In the genomic region with DNA sequence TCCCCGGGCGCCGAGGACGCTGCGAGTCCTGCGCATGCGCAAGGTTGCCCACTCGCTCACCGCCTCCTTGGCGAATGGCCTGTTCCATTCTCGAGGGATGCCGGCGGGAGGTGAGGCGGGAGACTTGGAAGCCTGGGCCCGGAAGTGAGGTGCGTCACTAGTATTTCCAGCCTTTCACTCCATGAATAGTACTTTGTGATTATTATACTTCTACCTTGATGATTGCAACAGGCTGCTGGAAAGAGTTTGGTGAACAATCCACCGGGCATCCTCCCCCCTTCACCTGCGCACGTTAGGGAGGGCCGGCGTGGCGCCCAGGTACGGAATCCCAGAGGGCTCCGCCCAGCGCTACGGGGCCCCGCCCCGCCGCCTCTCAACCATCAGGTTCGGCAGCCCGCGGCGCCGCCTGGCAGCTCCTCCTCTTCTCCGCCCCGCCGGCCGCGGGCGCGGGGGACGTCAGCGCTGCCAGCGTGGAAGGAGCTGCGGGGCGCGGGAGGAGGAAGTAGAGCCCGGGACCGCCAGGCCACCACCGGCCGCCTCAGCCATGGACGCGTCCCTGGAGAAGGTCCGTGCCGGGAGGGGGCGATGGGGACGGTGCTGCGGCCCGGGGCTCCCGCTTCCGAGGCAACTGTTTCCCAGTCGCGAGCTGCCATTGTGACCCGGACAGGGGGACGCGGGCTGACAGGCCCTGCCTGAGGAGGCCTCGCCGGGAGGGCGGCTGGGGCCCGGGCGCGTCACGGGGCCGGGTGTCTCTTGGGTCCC, we compare ENCODE assay signal across 1 cellular context.
A peak's percentile ranks its signal among the peaks of the same experiment; 100 is the strongest.
TF ChIP-seq lines count a peak whose summit lies in the region.

A gene with protein sequence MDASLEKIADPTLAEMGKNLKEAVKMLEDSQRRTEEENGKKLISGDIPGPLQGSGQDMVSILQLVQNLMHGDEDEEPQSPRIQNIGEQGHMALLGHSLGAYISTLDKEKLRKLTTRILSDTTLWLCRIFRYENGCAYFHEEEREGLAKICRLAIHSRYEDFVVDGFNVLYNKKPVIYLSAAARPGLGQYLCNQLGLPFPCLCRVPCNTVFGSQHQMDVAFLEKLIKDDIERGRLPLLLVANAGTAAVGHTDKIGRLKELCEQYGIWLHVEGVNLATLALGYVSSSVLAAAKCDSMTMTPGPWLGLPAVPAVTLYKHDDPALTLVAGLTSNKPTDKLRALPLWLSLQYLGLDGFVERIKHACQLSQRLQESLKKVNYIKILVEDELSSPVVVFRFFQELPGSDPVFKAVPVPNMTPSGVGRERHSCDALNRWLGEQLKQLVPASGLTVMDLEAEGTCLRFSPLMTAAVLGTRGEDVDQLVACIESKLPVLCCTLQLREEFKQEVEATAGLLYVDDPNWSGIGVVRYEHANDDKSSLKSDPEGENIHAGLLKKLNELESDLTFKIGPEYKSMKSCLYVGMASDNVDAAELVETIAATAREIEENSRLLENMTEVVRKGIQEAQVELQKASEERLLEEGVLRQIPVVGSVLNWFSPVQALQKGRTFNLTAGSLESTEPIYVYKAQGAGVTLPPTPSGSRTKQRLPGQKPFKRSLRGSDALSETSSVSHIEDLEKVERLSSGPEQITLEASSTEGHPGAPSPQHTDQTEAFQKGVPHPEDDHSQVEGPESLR (plus strand): TSS at position 371 of the 762 bp plus-strand sequence. CDS start 174 bp downstream, at position 545.

TF ChIP-seq in HepG2, 621 proteins besides CTCF, POLR2A, EP300 and RAD21 (continued from another document and continues in another):
- TF ChIP-seq, protein P1, sequence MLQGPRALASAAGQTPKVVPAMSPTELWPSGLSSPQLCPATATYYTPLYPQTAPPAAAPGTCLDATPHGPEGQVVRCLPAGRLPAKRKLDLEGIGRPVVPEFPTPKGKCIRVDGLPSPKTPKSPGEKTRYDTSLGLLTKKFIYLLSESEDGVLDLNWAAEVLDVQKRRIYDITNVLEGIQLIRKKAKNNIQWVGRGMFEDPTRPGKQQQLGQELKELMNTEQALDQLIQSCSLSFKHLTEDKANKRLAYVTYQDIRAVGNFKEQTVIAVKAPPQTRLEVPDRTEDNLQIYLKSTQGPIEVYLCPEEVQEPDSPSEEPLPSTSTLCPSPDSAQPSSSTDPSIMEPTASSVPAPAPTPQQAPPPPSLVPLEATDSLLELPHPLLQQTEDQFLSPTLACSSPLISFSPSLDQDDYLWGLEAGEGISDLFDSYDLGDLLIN (CRISPR knock-in tag; IDR thresholded peaks at IDR 0.05; ENCODE audit: borderline replicate concordance), result peak; percentile 88
- TF ChIP-seq KDM3A (CRISPR knock-in tag; IDR thresholded peaks at IDR 0.05; ENCODE audit: low read depth) (peak; percentile 94), ZNF749 (CRISPR knock-in tag; IDR thresholded peaks at IDR 0.05; ENCODE audit: borderline replicate concordance) (peak; percentile 55; the same call in 1 of the 2 replicates), ZNF230 (CRISPR knock-in tag; IDR thresholded peaks at IDR 0.05) (peak; percentile 87), TP53 (CRISPR knock-in tag; conservative IDR thresholded peaks at IDR 0.05) (0 out of 2 replicates have a peak, but pooled peaks have one; percentile 25), ZNF558 (CRISPR knock-in tag; IDR thresholded peaks at IDR 0.05; ENCODE audit: borderline replicate concordance) (peak; percentile 95; the same call in 1 of the 2 replicates), ELF3 (CRISPR knock-in tag; IDR thresholded peaks at IDR 0.05) (peak; percentile 81; the same call in 1 of the 2 replicates), ZNF563 (CRISPR knock-in tag; IDR thresholded peaks at IDR 0.05) (peak; percentile 71; the same call in 1 of the 2 replicates), ZBTB38 (CRISPR knock-in tag; IDR thresholded peaks at IDR 0.05) (peak; percentile 82; the same call in 1 of the 2 replicates), ZNF121 (CRISPR knock-in tag; IDR thresholded peaks at IDR 0.05) (peak; percentile 47; the same call in 1 of the 2 replicates), HOXA3 (CRISPR knock-in tag; IDR thresholded peaks at IDR 0.05) (peak; percentile 69; the same call in 1 of the 2 replicates), ZNF839 (CRISPR knock-in tag; IDR thresholded peaks at IDR 0.05; ENCODE audit: borderline replicate concordance) (0 out of 2 replicates have a peak, but pooled peaks have one; percentile 21), BHLHE40 (IDR thresholded peaks at IDR 0.05; ENCODE audit: low read length) (peak; percentile 90), SIX4 (CRISPR knock-in tag; IDR thresholded peaks at IDR 0.05) (0 out of 2 replicates have a peak, but pooled peaks have one; percentile 13), ZFAT (CRISPR knock-in tag; conservative IDR thresholded peaks at IDR 0.05) (0 out of 2 replicates have a peak, but pooled peaks have one; percentile 47), ZMAT3 (CRISPR knock-in tag; conservative IDR thresholded peaks at IDR 0.05) (peak; percentile 84), ZNF766 (CRISPR knock-in tag; IDR thresholded peaks at IDR 0.05; ENCODE audit: borderline replicate concordance) (peak; percentile 82; the same call in 1 of the 2 replicates), NFKB2 (CRISPR knock-in tag; IDR thresholded peaks at IDR 0.05; ENCODE audit: borderline replicate concordance) (peak; percentile 89; the same call in 1 of the 2 replicates), ZNF883 (CRISPR knock-in tag; IDR thresholded peaks at IDR 0.05; ENCODE audit: not compliant biosample characterization) (peak; percentile 86)
- TF ChIP-seq, protein P2, sequence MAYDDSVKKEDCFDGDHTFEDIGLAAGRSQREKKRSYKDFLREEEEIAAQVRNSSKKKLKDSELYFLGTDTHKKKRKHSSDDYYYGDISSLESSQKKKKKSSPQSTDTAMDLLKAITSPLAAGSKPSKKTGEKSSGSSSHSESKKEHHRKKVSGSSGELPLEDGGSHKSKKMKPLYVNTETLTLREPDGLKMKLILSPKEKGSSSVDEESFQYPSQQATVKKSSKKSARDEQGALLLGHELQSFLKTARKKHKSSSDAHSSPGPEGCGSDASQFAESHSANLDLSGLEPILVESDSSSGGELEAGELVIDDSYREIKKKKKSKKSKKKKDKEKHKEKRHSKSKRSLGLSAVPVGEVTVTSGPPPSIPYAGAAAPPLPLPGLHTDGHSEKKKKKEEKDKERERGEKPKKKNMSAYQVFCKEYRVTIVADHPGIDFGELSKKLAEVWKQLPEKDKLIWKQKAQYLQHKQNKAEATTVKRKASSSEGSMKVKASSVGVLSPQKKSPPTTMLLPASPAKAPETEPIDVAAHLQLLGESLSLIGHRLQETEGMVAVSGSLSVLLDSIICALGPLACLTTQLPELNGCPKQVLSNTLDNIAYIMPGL (CRISPR knock-in tag; IDR thresholded peaks at IDR 0.05; ENCODE audit: borderline replicate concordance in 1 of 2, low read depth in 1 of 2), result peak; percentile 92 to 97
- TF ChIP-seq, protein P3, sequence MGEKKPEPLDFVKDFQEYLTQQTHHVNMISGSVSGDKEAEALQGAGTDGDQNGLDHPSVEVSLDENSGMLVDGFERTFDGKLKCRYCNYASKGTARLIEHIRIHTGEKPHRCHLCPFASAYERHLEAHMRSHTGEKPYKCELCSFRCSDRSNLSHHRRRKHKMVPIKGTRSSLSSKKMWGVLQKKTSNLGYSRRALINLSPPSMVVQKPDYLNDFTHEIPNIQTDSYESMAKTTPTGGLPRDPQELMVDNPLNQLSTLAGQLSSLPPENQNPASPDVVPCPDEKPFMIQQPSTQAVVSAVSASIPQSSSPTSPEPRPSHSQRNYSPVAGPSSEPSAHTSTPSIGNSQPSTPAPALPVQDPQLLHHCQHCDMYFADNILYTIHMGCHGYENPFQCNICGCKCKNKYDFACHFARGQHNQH (CRISPR knock-in tag; IDR thresholded peaks at IDR 0.05), result peak; percentile 74; the same call in 1 of the 2 replicates
- TF ChIP-seq, protein P4, sequence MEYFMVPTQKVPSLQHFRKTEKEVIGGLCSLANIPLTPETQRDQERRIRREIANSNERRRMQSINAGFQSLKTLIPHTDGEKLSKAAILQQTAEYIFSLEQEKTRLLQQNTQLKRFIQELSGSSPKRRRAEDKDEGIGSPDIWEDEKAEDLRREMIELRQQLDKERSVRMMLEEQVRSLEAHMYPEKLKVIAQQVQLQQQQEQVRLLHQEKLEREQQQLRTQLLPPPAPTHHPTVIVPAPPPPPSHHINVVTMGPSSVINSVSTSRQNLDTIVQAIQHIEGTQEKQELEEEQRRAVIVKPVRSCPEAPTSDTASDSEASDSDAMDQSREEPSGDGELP (IDR thresholded peaks at IDR 0.05; ENCODE audit: borderline replicate concordance, low read depth), result peak; percentile 36; the same call in 1 of the 2 replicates
- TF ChIP-seq, protein P5, sequence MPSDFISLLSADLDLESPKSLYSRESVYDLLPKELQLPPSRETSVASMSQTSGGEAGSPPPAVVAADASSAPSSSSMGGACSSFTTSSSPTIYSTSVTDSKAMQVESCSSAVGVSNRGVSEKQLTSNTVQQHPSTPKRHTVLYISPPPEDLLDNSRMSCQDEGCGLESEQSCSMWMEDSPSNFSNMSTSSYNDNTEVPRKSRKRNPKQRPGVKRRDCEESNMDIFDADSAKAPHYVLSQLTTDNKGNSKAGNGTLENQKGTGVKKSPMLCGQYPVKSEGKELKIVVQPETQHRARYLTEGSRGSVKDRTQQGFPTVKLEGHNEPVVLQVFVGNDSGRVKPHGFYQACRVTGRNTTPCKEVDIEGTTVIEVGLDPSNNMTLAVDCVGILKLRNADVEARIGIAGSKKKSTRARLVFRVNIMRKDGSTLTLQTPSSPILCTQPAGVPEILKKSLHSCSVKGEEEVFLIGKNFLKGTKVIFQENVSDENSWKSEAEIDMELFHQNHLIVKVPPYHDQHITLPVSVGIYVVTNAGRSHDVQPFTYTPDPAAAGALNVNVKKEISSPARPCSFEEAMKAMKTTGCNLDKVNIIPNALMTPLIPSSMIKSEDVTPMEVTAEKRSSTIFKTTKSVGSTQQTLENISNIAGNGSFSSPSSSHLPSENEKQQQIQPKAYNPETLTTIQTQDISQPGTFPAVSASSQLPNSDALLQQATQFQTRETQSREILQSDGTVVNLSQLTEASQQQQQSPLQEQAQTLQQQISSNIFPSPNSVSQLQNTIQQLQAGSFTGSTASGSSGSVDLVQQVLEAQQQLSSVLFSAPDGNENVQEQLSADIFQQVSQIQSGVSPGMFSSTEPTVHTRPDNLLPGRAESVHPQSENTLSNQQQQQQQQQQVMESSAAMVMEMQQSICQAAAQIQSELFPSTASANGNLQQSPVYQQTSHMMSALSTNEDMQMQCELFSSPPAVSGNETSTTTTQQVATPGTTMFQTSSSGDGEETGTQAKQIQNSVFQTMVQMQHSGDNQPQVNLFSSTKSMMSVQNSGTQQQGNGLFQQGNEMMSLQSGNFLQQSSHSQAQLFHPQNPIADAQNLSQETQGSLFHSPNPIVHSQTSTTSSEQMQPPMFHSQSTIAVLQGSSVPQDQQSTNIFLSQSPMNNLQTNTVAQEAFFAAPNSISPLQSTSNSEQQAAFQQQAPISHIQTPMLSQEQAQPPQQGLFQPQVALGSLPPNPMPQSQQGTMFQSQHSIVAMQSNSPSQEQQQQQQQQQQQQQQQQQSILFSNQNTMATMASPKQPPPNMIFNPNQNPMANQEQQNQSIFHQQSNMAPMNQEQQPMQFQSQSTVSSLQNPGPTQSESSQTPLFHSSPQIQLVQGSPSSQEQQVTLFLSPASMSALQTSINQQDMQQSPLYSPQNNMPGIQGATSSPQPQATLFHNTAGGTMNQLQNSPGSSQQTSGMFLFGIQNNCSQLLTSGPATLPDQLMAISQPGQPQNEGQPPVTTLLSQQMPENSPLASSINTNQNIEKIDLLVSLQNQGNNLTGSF (CRISPR knock-in tag; IDR thresholded peaks at IDR 0.05), result 0 out of 2 replicates have a peak, but pooled peaks have one; percentile 49
- TF ChIP-seq, protein P6, sequence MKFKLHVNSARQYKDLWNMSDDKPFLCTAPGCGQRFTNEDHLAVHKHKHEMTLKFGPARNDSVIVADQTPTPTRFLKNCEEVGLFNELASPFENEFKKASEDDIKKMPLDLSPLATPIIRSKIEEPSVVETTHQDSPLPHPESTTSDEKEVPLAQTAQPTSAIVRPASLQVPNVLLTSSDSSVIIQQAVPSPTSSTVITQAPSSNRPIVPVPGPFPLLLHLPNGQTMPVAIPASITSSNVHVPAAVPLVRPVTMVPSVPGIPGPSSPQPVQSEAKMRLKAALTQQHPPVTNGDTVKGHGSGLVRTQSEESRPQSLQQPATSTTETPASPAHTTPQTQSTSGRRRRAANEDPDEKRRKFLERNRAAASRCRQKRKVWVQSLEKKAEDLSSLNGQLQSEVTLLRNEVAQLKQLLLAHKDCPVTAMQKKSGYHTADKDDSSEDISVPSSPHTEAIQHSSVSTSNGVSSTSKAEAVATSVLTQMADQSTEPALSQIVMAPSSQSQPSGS (CRISPR knock-in tag; IDR thresholded peaks at IDR 0.05), result peak; percentile 61; the same call in 1 of the 2 replicates
- TF ChIP-seq, protein P7, sequence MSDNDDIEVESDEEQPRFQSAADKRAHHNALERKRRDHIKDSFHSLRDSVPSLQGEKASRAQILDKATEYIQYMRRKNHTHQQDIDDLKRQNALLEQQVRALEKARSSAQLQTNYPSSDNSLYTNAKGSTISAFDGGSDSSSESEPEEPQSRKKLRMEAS (IDR thresholded peaks at IDR 0.05), result peak; percentile 81
- TF ChIP-seq, protein P8, sequence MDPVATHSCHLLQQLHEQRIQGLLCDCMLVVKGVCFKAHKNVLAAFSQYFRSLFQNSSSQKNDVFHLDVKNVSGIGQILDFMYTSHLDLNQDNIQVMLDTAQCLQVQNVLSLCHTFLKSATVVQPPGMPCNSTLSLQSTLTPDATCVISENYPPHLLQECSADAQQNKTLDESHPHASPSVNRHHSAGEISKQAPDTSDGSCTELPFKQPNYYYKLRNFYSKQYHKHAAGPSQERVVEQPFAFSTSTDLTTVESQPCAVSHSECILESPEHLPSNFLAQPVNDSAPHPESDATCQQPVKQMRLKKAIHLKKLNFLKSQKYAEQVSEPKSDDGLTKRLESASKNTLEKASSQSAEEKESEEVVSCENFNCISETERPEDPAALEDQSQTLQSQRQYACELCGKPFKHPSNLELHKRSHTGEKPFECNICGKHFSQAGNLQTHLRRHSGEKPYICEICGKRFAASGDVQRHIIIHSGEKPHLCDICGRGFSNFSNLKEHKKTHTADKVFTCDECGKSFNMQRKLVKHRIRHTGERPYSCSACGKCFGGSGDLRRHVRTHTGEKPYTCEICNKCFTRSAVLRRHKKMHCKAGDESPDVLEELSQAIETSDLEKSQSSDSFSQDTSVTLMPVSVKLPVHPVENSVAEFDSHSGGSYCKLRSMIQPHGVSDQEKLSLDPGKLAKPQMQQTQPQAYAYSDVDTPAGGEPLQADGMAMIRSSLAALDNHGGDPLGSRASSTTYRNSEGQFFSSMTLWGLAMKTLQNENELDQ (CRISPR knock-in tag; IDR thresholded peaks at IDR 0.05; ENCODE audit: borderline replicate concordance), result 0 out of 2 replicates have a peak, but pooled peaks have one; percentile 88
- TF ChIP-seq, protein P9, sequence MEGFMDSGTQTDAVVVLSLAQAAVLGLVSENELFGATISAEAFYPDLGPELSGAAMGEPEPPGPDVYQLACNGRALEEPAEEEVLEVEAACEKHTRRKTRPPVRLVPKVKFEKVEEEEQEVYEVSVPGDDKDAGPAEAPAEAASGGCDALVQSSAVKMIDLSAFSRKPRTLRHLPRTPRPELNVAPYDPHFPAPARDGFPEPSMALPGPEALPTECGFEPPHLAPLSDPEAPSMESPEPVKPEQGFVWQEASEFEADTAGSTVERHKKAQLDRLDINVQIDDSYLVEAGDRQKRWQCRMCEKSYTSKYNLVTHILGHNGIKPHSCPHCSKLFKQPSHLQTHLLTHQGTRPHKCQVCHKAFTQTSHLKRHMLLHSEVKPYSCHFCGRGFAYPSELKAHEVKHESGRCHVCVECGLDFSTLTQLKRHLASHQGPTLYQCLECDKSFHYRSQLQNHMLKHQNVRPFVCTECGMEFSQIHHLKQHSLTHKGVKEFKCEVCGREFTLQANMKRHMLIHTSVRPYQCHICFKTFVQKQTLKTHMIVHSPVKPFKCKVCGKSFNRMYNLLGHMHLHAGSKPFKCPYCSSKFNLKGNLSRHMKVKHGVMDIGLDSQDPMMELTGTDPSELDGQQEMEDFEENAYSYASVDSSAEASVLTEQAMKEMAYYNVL (CRISPR knock-in tag; IDR thresholded peaks at IDR 0.05; ENCODE audit: borderline replicate concordance), result peak; percentile 85; the same call in 1 of the 2 replicates
